10 cellular contexts compared by ENCODE assay signal in the genomic region with DNA sequence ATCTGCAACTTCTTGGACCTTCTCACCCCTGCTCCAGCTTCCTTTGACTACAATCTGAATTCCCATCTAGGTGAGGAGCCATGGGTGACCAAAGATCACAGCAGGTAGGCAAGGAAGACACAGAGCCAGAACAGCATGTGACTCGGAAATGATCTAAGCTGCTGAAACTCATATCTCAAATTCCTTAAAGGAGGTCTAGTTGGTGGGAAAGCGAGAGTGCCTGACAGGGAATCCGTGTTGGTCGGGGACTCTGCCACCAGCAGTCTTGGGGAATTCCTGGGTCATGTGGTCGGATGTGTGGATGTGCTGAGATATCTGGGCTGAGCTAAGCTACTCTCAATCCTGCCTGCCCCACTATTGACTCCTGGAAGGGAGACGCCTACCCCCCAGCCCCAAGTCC. TPM values are rescaled to one million over a fixed set of nuclear protein-coding genes. Genes with fewer than 3 reads are reported as not detected.
DNase-seq lines count a peak whose midpoint lies in the region; ATAC-seq and TF ChIP-seq lines count a peak whose summit lies in the region.
"Had no signal": no experiment of that assay in that cellular context is flagged by ENCODE, and none has a peak within 500 bp of the region (broad histone marks: within the 10 kb centered on the region; RNA-seq: fewer than 3 reads in every experiment).

No MANE protein-coding gene starts in this region.

- peaks cover 12% of the 10 kb centered on the region for H3K4me1 ChIP-seq in GM23338 (ENCODE audit: insufficient read depth)

- peaks cover 16% of the 10 kb centered on the region for H3K79me2 ChIP-seq in GM23338 (replicated peaks; ENCODE audit: insufficient read depth)

- H3K9me3 Mint-ChIP-seq in GM23338 (no peaks in the 10 kb centered on the region), T-cell (no peaks in the 10 kb centered on the region)

- CTCF ChIA-PET in T-cell (lab: Charles Lee): interaction anchor here (0.7 to 12.5 kb wide), 34 partner anchors 9 to 345 kb away, joined by 3 to 249 read pairs (median 4); partner anchors contain the start of gene RBBP5 (in 1 of the 2)

- H4K20me1 ChIP-seq in GM23338 (replicated peaks; ENCODE audit: insufficient read depth): 0 out of 2 replicates have a peak, but pooled peaks cover 11% of the 10 kb centered on the region

- no peaks in the 10 kb centered on the region for H3K36me3 ChIP-seq in GM23338 (ENCODE audit: insufficient read depth)
- H3K36me3 ChIP-seq: spleen, tibial nerve had no signal

- peaks cover 27% of the 10 kb centered on the region for H3K27me3 Mint-ChIP-seq in GM23338 (ENCODE audit: insufficient read depth, low read depth, poor library complexity)
- peaks cover 8 to 9% of the 10 kb centered on the region in 2 donors for H3K27me3 Mint-ChIP-seq in T-cell

- TF ChIP-seq CTCF in GM23338 (conservative IDR thresholded peaks at IDR 0.05; ENCODE audit: low read depth in 2 of 2): no peak

- H3K27ac ChIP-seq in GM23338 (ENCODE audit: low read depth): peak overlapping the region; percentile 35; the same call in 1 of the 2 replicates
- H3K27ac ChIP-seq: tibial nerve had no signal

- H3K4me3 Mint-ChIP-seq in GM23338 (no peak overlapping the region), T-cell (no peak overlapping the region)

- peaks cover 23% of the 10 kb centered on the region for H3K4me1 Mint-ChIP-seq in GM23338
- peaks cover 28 to 56% (median 38%) of the 10 kb centered on the region in 3 donors for H3K4me1 Mint-ChIP-seq in T-cell

- no peak overlapping the region for H2AFZ ChIP-seq in GM23338

- POLR2A ChIA-PET in T-cell (lab: Charles Lee): interaction anchor here (0.6 to 1.2 kb wide), 7 partner anchors 33 to 164 kb away, joined by 3 to 4 read pairs (median 3); no protein-coding TSS in a partner anchor

- ATAC-seq in GM23338 (peak; percentile 10), T-cell (replicated peaks in 1 of 4) (no peak)

- no peak overlapping the region for H3K4me2 ChIP-seq in GM23338

- peaks cover 4% of the 10 kb centered on the region; the same call in 1 of the 2 replicates for H3K9me2 ChIP-seq in GM23338 (ENCODE audit: insufficient read depth)

- DNase-seq in GM23338 (ENCODE audit: low spot score) (peak; percentile 52), T-cell (no peak), glomerular visceral epithelial cell (ENCODE audit: extremely low spot score) (peak; percentile 93), renal cortical epithelial cell (ENCODE audit: low read depth) (peak; percentile 83), COLO668 (lab: John Stamatoyannopoulos, UW; ENCODE audit: unreplicated experiment) (no peak), middle frontal gyrus (ENCODE audit: extremely low spot score, low spot score) (no peak), T-helper 2 cell (no peak), DMS79 treated with DMSO at 0.1 percent for 48 hours (lab: John Stamatoyannopoulos, UW) (no peak)
- DNase-seq: spleen had no signal

- no peak overlapping the region for H3K4me3 ChIP-seq in GM23338
- H3K4me3 ChIP-seq: spleen, tibial nerve had no signal

- H3K27ac Mint-ChIP-seq in GM23338 (peak overlapping the region; percentile 75; the same call in 1 of the 2 replicates), T-cell (peak overlapping the region; percentile 60 to 61)

- peaks cover 6% of the 10 kb centered on the region; the same call in 1 of the 2 replicates for H3F3A ChIP-seq in GM23338 (replicated peaks; ENCODE audit: low read depth)

- H3K27me3 ChIP-seq in GM23338 (ENCODE audit: insufficient read depth): peaks cover 7% of the 10 kb centered on the region

- peaks cover 8% of the 10 kb centered on the region for H3K36me3 Mint-ChIP-seq in GM23338 (ENCODE audit: low read depth)
- no peaks in the 10 kb centered on the region for H3K36me3 Mint-ChIP-seq in T-cell

TF ChIP-seq in GM23338, 12 proteins besides CTCF, POLR2A, EP300 and RAD21 (continues in another document):
- TF ChIP-seq ZNF114 (CRISPR knock-in tag; IDR thresholded peaks at IDR 0.05): no peak
- TF ChIP-seq, protein P1, sequence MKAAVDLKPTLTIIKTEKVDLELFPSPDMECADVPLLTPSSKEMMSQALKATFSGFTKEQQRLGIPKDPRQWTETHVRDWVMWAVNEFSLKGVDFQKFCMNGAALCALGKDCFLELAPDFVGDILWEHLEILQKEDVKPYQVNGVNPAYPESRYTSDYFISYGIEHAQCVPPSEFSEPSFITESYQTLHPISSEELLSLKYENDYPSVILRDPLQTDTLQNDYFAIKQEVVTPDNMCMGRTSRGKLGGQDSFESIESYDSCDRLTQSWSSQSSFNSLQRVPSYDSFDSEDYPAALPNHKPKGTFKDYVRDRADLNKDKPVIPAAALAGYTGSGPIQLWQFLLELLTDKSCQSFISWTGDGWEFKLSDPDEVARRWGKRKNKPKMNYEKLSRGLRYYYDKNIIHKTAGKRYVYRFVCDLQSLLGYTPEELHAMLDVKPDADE (IDR thresholded peaks at IDR 0.05): no peak
- TF ChIP-seq NANOG (IDR thresholded peaks at IDR 0.05; ENCODE audit: borderline replicate concordance): no peak
- no peak for TF ChIP-seq REST (IDR thresholded peaks at IDR 0.05; ENCODE audit: unreplicated experiment)
- no peak for TF ChIP-seq JUNB (IDR thresholded peaks at IDR 0.05; ENCODE audit: unreplicated experiment)

RNA-seq across cellular contexts. Expression of gene NUAK2, which starts 3.2 kb away (rescaled TPM):
- 10.4 and 15.3 TPM in 2 replicates for total RNA-seq in GM23338 (2014; rRNA removed; shearing (Covaris generic))
- 7.7 and 7.8 TPM in 2 replicates for polyA plus RNA-seq in GM23338 (2016; fragmentation: Nextera tagmentation; extraction: Ambion mirVana)
- total RNA-seq in T-cell: 10 to 100 TPM; 15.0 to 38.7 (median 32.7) TPM
- total RNA-seq in renal cortical epithelial cell: 34.6 and 59.6 TPM in 2 replicates

RNA-seq across cellular contexts. Expression of gene KLHDC8A, which starts 31.9 kb away (rescaled TPM):
- total RNA-seq in GM23338 (2014; rRNA removed; shearing (Covaris generic)): 2.4 and 2.8 TPM in 2 replicates
- polyA plus RNA-seq in GM23338 (2016; fragmentation: Nextera tagmentation; extraction: Ambion mirVana): 1.3 and 1.7 TPM in 2 replicates
- total RNA-seq in T-cell (under 1 TPM in 1 of 5 donors, not detected in 4; 0.30 TPM), renal cortical epithelial cell (0.17 TPM in 1 of 2 replicates, not detected in the other)

Comparison
In these comparisons a context has a peak if more than half of its experiments do, and no peak if none do; other contexts are left out.
1. DNase-seq: peak in GM23338 (single experiment), glomerular visceral epithelial cell (single experiment) and renal cortical epithelial cell (single experiment); none in T-cell (0 of 34), COLO668 (single experiment), middle frontal gyrus (single experiment), T-helper 2 cell (0 of 5) and DMS79 treated with DMSO at 0.1 percent for 48 hours (single experiment).